In the genomic region with DNA sequence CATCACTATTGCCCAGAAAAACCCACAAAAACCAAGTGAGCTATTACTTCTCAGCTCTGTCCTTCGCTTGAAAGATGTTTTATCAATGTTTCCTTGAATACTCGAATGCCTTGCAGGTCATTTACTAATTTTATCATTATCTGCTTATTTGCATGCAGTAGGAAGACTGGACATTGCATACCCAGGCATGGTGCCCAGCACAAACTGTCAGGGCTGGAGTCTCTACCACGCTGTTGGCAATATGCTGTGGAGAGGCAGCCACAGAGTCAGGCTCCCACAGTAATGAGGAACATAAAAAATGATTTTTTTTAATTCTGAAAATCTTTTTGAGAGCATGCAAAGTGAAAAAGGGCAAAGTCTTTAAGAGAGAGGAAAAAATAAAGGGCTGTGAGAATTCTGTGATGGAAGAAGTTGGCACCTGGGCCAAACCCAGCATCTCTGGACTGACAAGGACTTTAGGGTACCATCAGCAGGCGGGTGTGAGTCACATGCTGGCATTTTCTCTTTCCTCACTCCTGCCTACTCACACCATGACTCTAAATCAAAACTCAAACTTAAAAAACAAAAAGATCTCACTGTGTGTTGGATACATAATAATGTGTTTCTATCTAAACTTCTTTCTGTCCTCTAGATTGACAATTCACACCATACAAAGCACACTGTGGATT, we compare ENCODE assay signal across 19 cellular contexts.
DNase-seq lines count a peak whose midpoint lies in the region; ATAC-seq and TF ChIP-seq lines count a peak whose summit lies in the region.
"Had no signal": no experiment of that assay in that cellular context is flagged by ENCODE, and none has a peak within 500 bp of the region (broad histone marks: within the 10 kb centered on the region; RNA-seq: fewer than 3 reads in every experiment).

No MANE protein-coding gene starts in this region.

- in situ Hi-C loops in gastrocnemius medialis (cut with MboI; ENCODE audit: low sequenced_read_pairs in 4 of 4), result no loop called here

- H3K27me3 ChIP-seq in right atrium auricular region (no peaks in the 10 kb centered on the region), heart left ventricle (no peaks in the 10 kb centered on the region), gastrocnemius medialis (peaks cover 0 to 2% (median 0%) of the 10 kb centered on the region in 3 donors)
- H3K27me3 ChIP-seq: BLaER1 had no signal

- ATAC-seq in Right ventricle myocardium inferior (peak; percentile 77), heart left ventricle (peak; percentile 94 to 97 (median 96)), left ventricle myocardium superior (peak; percentile 99), GM18498 (IDR thresholded peaks at IDR 0.05; ENCODE audit: unreplicated experiment) (no peak), gastrocnemius medialis (no peak), esophagus mucosa (no peak)
- ATAC-seq: CD8-positive, alpha-beta T cell; HCT116 had no signal

- H3K4me3 ChIP-seq in right atrium auricular region, result no peak overlapping the region
- no peak overlapping the region for H3K4me3 ChIP-seq in heart left ventricle
- H3K4me3 ChIP-seq in gastrocnemius medialis, result no peak overlapping the region
- H3K4me3 ChIP-seq: BLaER1, GM23248 had no signal

- 49 to 67% (median 53%) methylated on average over 4 of the region's 4 CpGs for WGBS in heart left ventricle, 4 donors

- intact Hi-C loops in Right ventricle myocardium inferior (cut with DNase I) (loop anchor here (10.0 kb wide), 1 partner anchor 56 kb away; no protein-coding TSS in a partner anchor), heart left ventricle (cut with DNase I) (no loop called here), left ventricle myocardium superior (cut with micrococcal nuclease) (no loop called here), gastrocnemius medialis (cut with DNase I; ENCODE audit: low total_unique reads) (no loop called here)

- no peaks in the 10 kb centered on the region for H3K4me1 ChIP-seq in right atrium auricular region
- H3K4me1 ChIP-seq in heart left ventricle, result peaks cover 0 to 17% (median 0%) of the 10 kb centered on the region in 12 donors
- no peaks in the 10 kb centered on the region for H3K4me1 ChIP-seq in gastrocnemius medialis
- H3K4me1 ChIP-seq: BLaER1, Caco-2 had no signal

- no peak for DNase-seq in Right ventricle myocardium inferior (ENCODE audit: missing footprints)
- no peak for DNase-seq in right atrium auricular region (ENCODE audit: low spot score)
- peak in 4 of 5 donors; percentile 50 to 68 (median 60) for DNase-seq in heart left ventricle
- DNase-seq in left ventricle myocardium superior, result peak; percentile 63
- no peak for DNase-seq in stimulated activated CD4-positive, alpha-beta T cell treated with anti-CD3 and anti-CD28 coated beads, Interleukin-4, amount 100 ng/mL, for 4 hours
- no peak for DNase-seq in gastrocnemius medialis
- DNase-seq: Caco-2; CD4-positive, CD25-positive, alpha-beta regulatory T cell; CD8-positive, alpha-beta T cell; DMS153; DND-41; GM23248; H9 had no signal

- H3K27ac ChIP-seq in right atrium auricular region (no peak overlapping the region), heart left ventricle (peak overlapping the region in 5 of 12 donors; percentile 13 to 65 (median 45)), gastrocnemius medialis (no peak overlapping the region)
- H3K27ac ChIP-seq: 22Rv1, BLaER1, C4-2B, GM23248 had no signal

- no peak for TF ChIP-seq CTCF in right atrium auricular region (IDR thresholded peaks at IDR 0.05)
- TF ChIP-seq CTCF in heart left ventricle (IDR thresholded peaks at IDR 0.05), result no peak
- no peak for TF ChIP-seq CTCF in gastrocnemius medialis (IDR thresholded peaks at IDR 0.05 in 4 of 5, conservative IDR thresholded peaks at IDR 0.05 in 1 of 5)

- H3K36me3 ChIP-seq in right atrium auricular region (no peaks in the 10 kb centered on the region), heart left ventricle (no peaks in the 10 kb centered on the region), gastrocnemius medialis (no peaks in the 10 kb centered on the region)
- H3K36me3 ChIP-seq: BLaER1 had no signal

- H3K9me3 ChIP-seq in right atrium auricular region (no peaks in the 10 kb centered on the region), heart left ventricle (no peaks in the 10 kb centered on the region), gastrocnemius medialis (no peaks in the 10 kb centered on the region)
- H3K9me3 ChIP-seq: BLaER1, Caco-2 had no signal

- no peak for TF ChIP-seq POLR2A in heart left ventricle (IDR thresholded peaks at IDR 0.05)
- TF ChIP-seq POLR2A in gastrocnemius medialis (IDR thresholded peaks at IDR 0.05), result no peak

Comparison
In these comparisons a context has a peak if more than half of its experiments do, and no peak if none do; other contexts are left out.
1. DNase-seq: peak in heart left ventricle (4 of 5) and left ventricle myocardium superior (single experiment); none in Right ventricle myocardium inferior (single experiment), right atrium auricular region (single experiment), stimulated activated CD4-positive, alpha-beta T cell treated with anti-CD3 and anti-CD28 coated beads, Interleukin-4, amount 100 ng/mL, for 4 hours (0 of 2) and gastrocnemius medialis (0 of 2).
2. ATAC-seq: peak in Right ventricle myocardium inferior (single experiment), heart left ventricle (4 of 4) and left ventricle myocardium superior (single experiment); none in GM18498 (single experiment), gastrocnemius medialis (0 of 2) and esophagus mucosa (single experiment).